Comparison of ENCODE assay signal across 12 cellular contexts in the genomic region with DNA sequence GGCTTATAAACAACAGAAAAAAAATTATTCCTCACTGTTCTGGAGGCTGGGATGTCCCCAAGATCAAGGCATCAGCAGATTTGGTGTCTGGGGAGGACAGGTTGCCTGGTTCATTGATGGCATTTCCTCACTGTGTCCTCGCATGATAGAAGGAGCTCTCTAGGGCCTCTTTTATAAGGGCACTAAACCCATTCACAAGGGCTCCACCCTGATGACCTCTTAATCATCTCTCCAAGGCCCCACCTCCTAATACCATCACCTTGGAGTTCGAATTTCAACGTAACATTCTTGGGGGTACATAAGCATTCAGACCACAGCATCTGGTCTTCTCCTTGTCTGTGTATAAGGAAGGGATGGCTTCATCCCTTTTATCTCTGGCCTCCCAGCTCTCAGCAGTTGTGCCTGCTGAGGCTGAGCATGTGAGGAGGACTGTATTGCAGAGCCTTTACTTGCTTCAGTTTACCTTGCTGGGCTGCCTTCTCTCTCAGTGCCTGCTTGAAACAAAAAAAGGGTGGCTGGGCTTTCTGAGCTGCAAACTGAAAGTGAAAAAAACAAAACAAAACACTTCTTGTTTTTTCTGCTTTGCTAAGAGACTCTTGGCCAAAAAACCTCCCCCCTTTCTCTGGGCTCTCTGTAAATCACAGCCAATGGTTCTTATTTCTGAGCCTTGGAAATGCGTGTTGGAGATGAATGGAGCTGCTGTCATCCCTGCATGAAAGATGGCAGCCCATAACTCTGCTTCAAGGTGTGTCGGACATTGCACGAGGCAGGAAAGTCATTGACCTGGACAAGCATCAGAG.
DNase-seq lines count a peak whose midpoint lies in the region; ATAC-seq, FAIRE-seq and TF ChIP-seq lines count a peak whose summit lies in the region.
"Had no signal": no experiment of that assay in that cellular context is flagged by ENCODE, and none has a peak within 500 bp of the region (broad histone marks: within the 10 kb centered on the region; RNA-seq: fewer than 3 reads in every experiment).

No MANE protein-coding gene starts in this region.

- TF ChIP-seq CTCF in colonic mucosa (IDR thresholded peaks at IDR 0.05) (no peak), WERI-Rb-1 (IDR thresholded peaks at IDR 0.05; ENCODE audit: low read depth, low read length) (no peak), breast epithelium (IDR thresholded peaks at IDR 0.05) (no peak)

- H3K27me3 ChIP-seq in colonic mucosa = no peaks in the 10 kb centered on the region
- H3K27me3 ChIP-seq in small intestine (ENCODE audit: control insufficient read depth in 2 of 2, insufficient read depth in 2 of 2, low read length in 2 of 2) = no peaks in the 10 kb centered on the region
- no peaks in the 10 kb centered on the region for H3K27me3 ChIP-seq in WERI-Rb-1 (ENCODE audit: insufficient read depth, low read depth, severe bottlenecking)
- no peaks in the 10 kb centered on the region for H3K27me3 ChIP-seq in breast epithelium

- TF ChIP-seq POLR2A in breast epithelium (IDR thresholded peaks at IDR 0.05) = no peak

- H3K27ac ChIP-seq in colonic mucosa (peak overlapping the region; percentile 64), small intestine (ENCODE audit: low read depth in 1 of 2, low read length in 1 of 2) (peak overlapping the region; percentile 55 to 88), WERI-Rb-1 (no peak overlapping the region), breast epithelium (peak overlapping the region in 1 of 2 donors; percentile 38)

- H3K9ac ChIP-seq in colonic mucosa (ENCODE audit: low read depth in 2 of 2, low read length in 2 of 2) = peak overlapping the region in 1 of 2 donors; percentile 56
- H3K9ac ChIP-seq: SK-N-SH had no signal

- WGBS in small intestine, 3 donors = 54 to 67% (median 63%) methylated on average over 6 of the region's 6 CpGs

- DNase-seq in colonic mucosa (no peak), small intestine (peak; percentile 54), WERI-Rb-1 (no peak), breast epithelium (ENCODE audit: low spot score in 2 of 2) (no peak), NCI-H1694 (lab: John Stamatoyannopoulos, UW) (no peak)
- DNase-seq: HFFc6; NCI-H1105 treated with DMSO at 0.1 percent for 48 hours; SK-N-SH; stimulated activated CD4-positive, alpha-beta T cell treated with anti-CD3 and anti-CD28 coated beads, Interleukin-2, amount 100 ng/mL, for 24 hours had no signal

- H3K4me3 ChIP-seq in colonic mucosa = no peak overlapping the region
- no peak overlapping the region for H3K4me3 ChIP-seq in small intestine (ENCODE audit: low read depth in 1 of 2, low read length in 2 of 2)
- no peak overlapping the region for H3K4me3 ChIP-seq in WERI-Rb-1 (ENCODE audit: low read depth, low read length)
- H3K4me3 ChIP-seq in breast epithelium = no peak overlapping the region

- no peaks in the 10 kb centered on the region for H3K36me3 ChIP-seq in colonic mucosa
- no peaks in the 10 kb centered on the region for H3K36me3 ChIP-seq in small intestine (ENCODE audit: control insufficient read depth in 2 of 2, insufficient read depth in 2 of 2, low read length in 2 of 2)
- no peaks in the 10 kb centered on the region for H3K36me3 ChIP-seq in WERI-Rb-1
- H3K36me3 ChIP-seq in breast epithelium = no peaks in the 10 kb centered on the region

- ATAC-seq in GM19397 (IDR thresholded peaks at IDR 0.05; ENCODE audit: unreplicated experiment) (peak; percentile 67), HG03135 (IDR thresholded peaks at IDR 0.05; ENCODE audit: unreplicated experiment) (peak; percentile 81)
- no peak for ATAC-seq in activated CD4-positive, CD25-positive, alpha-beta regulatory T cell treated with anti-CD3 and anti-CD28 coated beads, Interleukin-2, amount 50 U/mL, for 24 hours

- no peak for FAIRE-seq in small intestine (lab: Jason Lieb, UNC)

- H3K9me3 ChIP-seq in colonic mucosa = no peaks in the 10 kb centered on the region
- no peaks in the 10 kb centered on the region for H3K9me3 ChIP-seq in small intestine (ENCODE audit: control insufficient read depth, low read depth)
- no peaks in the 10 kb centered on the region for H3K9me3 ChIP-seq in WERI-Rb-1 (ENCODE audit: severe bottlenecking)
- H3K9me3 ChIP-seq in breast epithelium = no peaks in the 10 kb centered on the region
- H3K9me3 ChIP-seq: SK-N-SH had no signal

- H3K4me1 ChIP-seq in colonic mucosa = no peaks in the 10 kb centered on the region
- H3K4me1 ChIP-seq in small intestine (ENCODE audit: control insufficient read depth in 2 of 2, insufficient read depth in 1 of 2, low read depth in 1 of 2, low read length in 1 of 2) = peaks cover 2 to 10% of the 10 kb centered on the region in 2 donors
- H3K4me1 ChIP-seq in breast epithelium = no peaks in the 10 kb centered on the region

- intact Hi-C loops in colonic mucosa (cut with DNase I) = no loop called here
- intact Hi-C loops in breast epithelium (cut with DNase I; ENCODE audit: low total_unique reads) = no loop called here

Comparison
In these comparisons a context has a peak if more than half of its experiments do, and no peak if none do; other contexts are left out.
1. ATAC-seq: peak in GM19397 (single experiment) and HG03135 (single experiment); none in activated CD4-positive, CD25-positive, alpha-beta regulatory T cell treated with anti-CD3 and anti-CD28 coated beads, Interleukin-2, amount 50 U/mL, for 24 hours (0 of 2).